In the genomic region with DNA sequence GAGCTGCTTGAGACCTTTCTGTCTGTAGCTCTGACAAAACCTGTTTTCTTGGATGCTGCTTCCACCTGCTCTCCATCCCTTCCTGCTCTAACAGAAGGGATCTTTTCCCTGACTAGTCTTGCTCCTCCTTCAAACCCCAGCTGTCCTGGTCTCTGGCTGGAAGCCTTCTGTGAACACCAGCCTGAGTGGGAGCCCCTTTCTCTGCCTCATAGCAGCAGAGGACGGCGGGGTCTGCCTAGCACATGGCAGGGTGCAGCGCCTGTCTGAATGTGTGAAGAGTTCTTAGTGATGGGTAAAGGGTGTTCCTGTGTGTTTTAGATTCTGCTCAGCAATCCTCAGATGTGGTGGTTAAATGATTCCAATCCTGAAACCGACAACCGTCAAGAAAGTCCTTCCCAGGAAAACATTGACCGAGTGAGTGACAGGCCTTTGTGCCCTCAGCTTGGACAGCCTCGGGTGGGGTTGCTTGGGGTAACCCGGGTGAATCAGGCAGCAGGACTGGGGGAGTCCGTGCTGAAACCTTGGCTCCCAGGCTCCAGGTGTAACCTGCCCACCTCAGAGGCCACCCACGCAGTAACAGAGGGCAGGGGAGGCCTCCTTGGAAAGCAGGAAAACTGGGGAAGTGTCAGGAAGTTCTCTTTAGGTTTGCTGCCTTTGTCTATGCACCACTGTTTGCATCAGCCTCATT, we compare ENCODE assay signal across 16 cellular contexts. TPM values are rescaled to one million over a fixed set of nuclear protein-coding genes. Genes with fewer than 3 reads are reported as not detected.
DNase-seq lines count a peak whose midpoint lies in the region; ATAC-seq and TF ChIP-seq lines count a peak whose summit lies in the region.
"Had no signal": no experiment of that assay in that cellular context is flagged by ENCODE, and none has a peak within 500 bp of the region (broad histone marks: within the 10 kb centered on the region; RNA-seq: fewer than 3 reads in every experiment).

No MANE protein-coding gene starts in this region.

- H3K36me3 ChIP-seq in cardiac muscle cell = peaks cover 12% of the 10 kb centered on the region
- H3K36me3 ChIP-seq in right atrium auricular region = peaks cover 56% of the 10 kb centered on the region
- H3K36me3 ChIP-seq: MG63 had no signal

- no peak for DNase-seq in cardiac muscle cell (ENCODE audit: low read depth in 1 of 2, low spot score in 1 of 2)
- DNase-seq in right atrium auricular region (ENCODE audit: low spot score) = no peak
- DNase-seq in GM13977 (ENCODE audit: low spot score) = peak; percentile 17
- DNase-seq in naive B cell = no peak
- DNase-seq in type B pancreatic cell (ENCODE audit: extremely low spot score, unreplicated experiment) = peak; percentile 51
- no peak for DNase-seq in HuH-7.5 (ENCODE audit: low spot score)
- no peak for DNase-seq in left lobe of liver (ENCODE audit: low spot score)
- DNase-seq: ACHN; CD4-positive, CD25-positive, alpha-beta regulatory T cell; GF-D8; MG63; NCI-H187 treated with DMSO at 0.1 percent for 48 hours; NCI-H446 treated with DMSO at 0.1 percent for 48 hours; NCI-H774 had no signal

- no peaks in the 10 kb centered on the region for H3K27me3 Mint-ChIP-seq in naive B cell
- H3K27me3 Mint-ChIP-seq in type B pancreatic cell = no peaks in the 10 kb centered on the region

- no peaks in the 10 kb centered on the region for H3K27me3 ChIP-seq in cardiac muscle cell
- no peaks in the 10 kb centered on the region for H3K27me3 ChIP-seq in right atrium auricular region
- H3K27me3 ChIP-seq: MG63 had no signal

- H3K9me3 Mint-ChIP-seq in naive B cell (no peaks in the 10 kb centered on the region), type B pancreatic cell (no peaks in the 10 kb centered on the region)
- H3K9me3 Mint-ChIP-seq: CD4-positive, CD25-positive, alpha-beta regulatory T cell had no signal

- in situ Hi-C loops in GM13977 (cut with MboI; ENCODE audit: low pct_unique_long_range_greater_than_20kb, low sequenced_read_pairs, unreplicated experiment) = no loop called here

- no peak overlapping the region for H3K4me3 Mint-ChIP-seq in naive B cell
- no peak overlapping the region for H3K4me3 Mint-ChIP-seq in type B pancreatic cell
- H3K4me3 Mint-ChIP-seq: CD4-positive, CD25-positive, alpha-beta regulatory T cell had no signal

- ATAC-seq in naive B cell (ENCODE audit: low read depth in 2 of 2) = no peak
- ATAC-seq in left lobe of liver = no peak
- ATAC-seq: HepG2, Right ventricle myocardium inferior had no signal

- H3K4me1 Mint-ChIP-seq in naive B cell (peaks cover under 1 to 16% (median 9%) of the 10 kb centered on the region in 3 donors), type B pancreatic cell (ENCODE audit: unreplicated experiment) (peaks cover 11% of the 10 kb centered on the region)

- H3K27ac Mint-ChIP-seq in naive B cell (peak overlapping the region in 4 of 6 donors; percentile 32 to 69 (median 46)), type B pancreatic cell (peak overlapping the region; percentile 12)
- H3K27ac Mint-ChIP-seq: CD4-positive, CD25-positive, alpha-beta regulatory T cell had no signal

- peak overlapping the region; percentile 4 for H3K27ac ChIP-seq in cardiac muscle cell
- H3K27ac ChIP-seq in right atrium auricular region = no peak overlapping the region

- H3K9me3 ChIP-seq in cardiac muscle cell (ENCODE audit: low read depth) = no peaks in the 10 kb centered on the region
- H3K9me3 ChIP-seq in right atrium auricular region = no peaks in the 10 kb centered on the region
- H3K9me3 ChIP-seq: MG63 had no signal

- H3K4me3 ChIP-seq in cardiac muscle cell (no peak overlapping the region), right atrium auricular region (no peak overlapping the region)
- H3K4me3 ChIP-seq: MG63 had no signal

- no peaks in the 10 kb centered on the region for H3K4me1 ChIP-seq in cardiac muscle cell (ENCODE audit: low read depth)
- no peaks in the 10 kb centered on the region for H3K4me1 ChIP-seq in right atrium auricular region

- TF ChIP-seq CTCF in cardiac muscle cell (IDR thresholded peaks at IDR 0.05; ENCODE audit: low read depth, low read length) (no peak), right atrium auricular region (IDR thresholded peaks at IDR 0.05) (no peak), GM13977 (IDR thresholded peaks at IDR 0.05; ENCODE audit: extremely low read depth, insufficient read depth, missing control alignments) (no peak), type B pancreatic cell (conservative IDR thresholded peaks at IDR 0.05) (no peak)

- H3K36me3 Mint-ChIP-seq in naive B cell (peaks cover 13 to 18% of the 10 kb centered on the region in 2 donors), type B pancreatic cell (peaks cover 18% of the 10 kb centered on the region)

RNA-seq across cellular contexts. Expression of a gene that starts 34.1 kb away (rescaled TPM):
- total RNA-seq in cardiac muscle cell (31.4 and 34.3 TPM in 2 replicates), right atrium auricular region (10 to 100 TPM; 33.5 to 39.6 TPM), type B pancreatic cell (ENCODE audit: low replicate concordance) (49.3 and 54.3 TPM in 2 replicates), left lobe of liver (19.0 TPM)
- polyA plus RNA-seq in cardiac muscle cell (30.6 and 37.9 TPM in 2 replicates), naive B cell (ENCODE audit: low read depth in 6 of 6) (10 to 100 TPM; 36.5 to 89.7 (median 71.1) TPM)

RNA-seq across cellular contexts. Expression of a gene that starts 34.2 kb away (rescaled TPM):
- total RNA-seq in cardiac muscle cell (71.8 and 130 TPM in 2 replicates), right atrium auricular region (1 to 10 TPM in 1 of 2 donors, under 1 TPM in 1; 0.33 to 1.6 TPM), type B pancreatic cell (ENCODE audit: low replicate concordance) (13.0 and 83.0 TPM in 2 replicates), left lobe of liver (0.28 TPM)
- polyA plus RNA-seq in cardiac muscle cell (58.8 and 87.0 TPM in 2 replicates), naive B cell (ENCODE audit: low read depth in 6 of 6) (1 to 10 TPM; 1.4 to 3.5 (median 1.9) TPM)

Comparison
In these comparisons a context has a peak if more than half of its experiments do, and no peak if none do; other contexts are left out.
1. DNase-seq: peak in GM13977 (single experiment) and type B pancreatic cell (single experiment); none in cardiac muscle cell (0 of 2), right atrium auricular region (single experiment), naive B cell (single experiment), HuH-7.5 (single experiment) and left lobe of liver (single experiment).